ENCODE assay signal across 8 cellular contexts in the genomic region with DNA sequence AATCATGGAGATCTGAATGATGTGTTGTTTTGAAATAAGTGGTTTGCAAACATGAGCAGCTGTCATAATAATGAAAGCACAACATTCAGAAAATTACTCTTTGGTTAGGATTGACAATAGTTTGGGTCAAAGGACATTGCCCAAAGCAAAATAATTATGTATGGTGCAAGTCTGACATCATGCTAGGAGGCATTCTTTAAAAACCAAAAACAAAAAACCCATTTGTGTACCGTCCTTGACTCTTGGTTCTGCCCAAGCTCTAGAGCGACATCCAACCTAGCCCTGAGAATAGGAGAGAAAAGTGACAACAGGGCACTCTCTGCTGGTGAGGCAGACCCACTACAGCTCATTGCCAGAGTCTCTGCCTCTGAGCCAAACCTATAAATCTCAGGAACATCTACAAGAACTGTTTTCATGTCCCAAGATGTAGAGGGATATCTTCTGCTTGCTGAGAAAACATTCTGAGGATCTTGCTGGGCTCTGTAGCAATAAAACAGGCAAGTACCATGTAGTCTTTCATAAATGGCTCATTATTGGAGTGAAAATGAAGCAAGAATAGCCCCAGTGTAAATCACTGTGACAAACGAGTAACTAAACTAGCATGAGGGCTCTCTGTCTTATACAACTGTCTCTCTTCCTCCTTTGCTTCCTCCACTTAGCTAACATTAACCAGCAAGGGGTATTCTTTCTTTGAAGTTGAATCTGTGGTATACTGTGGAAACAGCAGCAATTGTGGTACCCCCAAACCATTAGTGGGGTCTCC.
A peak's percentile ranks its signal among the peaks of the same experiment; 100 is the strongest.
DNase-seq lines count a peak whose midpoint lies in the region; TF ChIP-seq lines count a peak whose summit lies in the region.

No MANE protein-coding gene starts in this region.

- WGBS in GM23248 (ENCODE audit: low coverage in 1 of 2, low lambda C conversion rate in 2 of 2, missing lambda C conversion rate in 2 of 2), 2 experiments, result 45 to 53% methylated on average over 3 of the region's 3 CpGs

- no peak overlapping the region for H3K4me2 ChIP-seq in GM23248 (ENCODE audit: unreplicated experiment)

- H3K27ac ChIP-seq in GM23248, result no peak overlapping the region
- no peak overlapping the region for H3K27ac ChIP-seq in ascending aorta

- no peaks in the 10 kb centered on the region for H3K9me2 ChIP-seq in GM23248 (ENCODE audit: insufficient read depth)

- no peaks in the 10 kb centered on the region for H4K20me1 ChIP-seq in GM23248 (ENCODE audit: insufficient read depth)

- H3K9ac ChIP-seq in GM23248, result no peak overlapping the region

- peak; percentile 23 for TF ChIP-seq CTCF in GM12801 (IDR thresholded peaks at IDR 0.05; ENCODE audit: extremely low read depth, insufficient read length)
- TF ChIP-seq CTCF in ascending aorta (IDR thresholded peaks at IDR 0.05), result peak; percentile 10 to 27 (median 21)

- H3K27me3 ChIP-seq in GM23248 (replicated peaks; ENCODE audit: insufficient read depth) (no peaks in the 10 kb centered on the region; the same call in 1 of the 2 replicates), ascending aorta (no peaks in the 10 kb centered on the region)

- no peaks in the 10 kb centered on the region for H3K36me3 ChIP-seq in GM23248 (ENCODE audit: low read depth)
- H3K36me3 ChIP-seq in ascending aorta, result no peaks in the 10 kb centered on the region

- no peak overlapping the region for H2AFZ ChIP-seq in GM23248

- intact Hi-C loops in ascending aorta (cut with DNase I), result no loop called here

- H3K9me3 ChIP-seq in GM23248 (ENCODE audit: low read depth) (no peaks in the 10 kb centered on the region), ascending aorta (no peaks in the 10 kb centered on the region)

- in situ Hi-C loops in GM23248 (cut with MboI), result loop anchor here (10.0 kb wide), 1 partner anchor 470 kb away; no protein-coding TSS in a partner anchor

- no peaks in the 10 kb centered on the region for H3K79me2 ChIP-seq in GM23248 (ENCODE audit: insufficient read depth)

- DNase-seq in GM23248 (peak; percentile 33), LHCN-M2 (ENCODE audit: low read depth) (peak; percentile 59), SIG-M5 (lab: John Stamatoyannopoulos, UW) (peak; percentile 58), ascending aorta (ENCODE audit: low spot score in 2 of 2) (peak in 1 of 2 donors; percentile 40), iris pigment epithelial cell (ENCODE audit: low read depth) (peak; percentile 29), SW 1271 (lab: John Stamatoyannopoulos, UW) (no peak)
- peak in 2 of 3 experiments; percentile 8 to 24 for DNase-seq in stimulated activated CD4-positive, alpha-beta T cell treated with anti-CD3 and anti-CD28 coated beads, TNF-alpha, amount 100 ng/mL, for 4 hours (ENCODE audit: low read depth in 3 of 3)

- H3K4me3 ChIP-seq in GM23248 (no peak overlapping the region), ascending aorta (no peak overlapping the region)

- H3K4me1 ChIP-seq in GM23248 (ENCODE audit: insufficient read depth), result no peaks in the 10 kb centered on the region
- no peaks in the 10 kb centered on the region for H3K4me1 ChIP-seq in ascending aorta

- H3F3A ChIP-seq in GM23248 (ENCODE audit: insufficient read depth), result no peaks in the 10 kb centered on the region

Comparison
In these comparisons a context has a peak if more than half of its experiments do, and no peak if none do; other contexts are left out.
1. DNase-seq: peak in GM23248 (single experiment), LHCN-M2 (single experiment), SIG-M5 (single experiment), iris pigment epithelial cell (single experiment) and stimulated activated CD4-positive, alpha-beta T cell treated with anti-CD3 and anti-CD28 coated beads, TNF-alpha, amount 100 ng/mL, for 4 hours (2 of 3); none in SW 1271 (0 of 2).